Comparison of ENCODE assay signal across 14 cellular contexts in genomic region chr1:1162597-1163537, GRCh38. TPM values are rescaled to one million over a fixed set of nuclear protein-coding genes. Genes with fewer than 3 reads are reported as not detected.
DNase-seq lines count a peak whose midpoint lies in the region; ATAC-seq and TF ChIP-seq lines count a peak whose summit lies in the region.
"Had no signal": no experiment of that assay in that cellular context is flagged by ENCODE, and none has a peak within 500 bp of the region (broad histone marks: within the 10 kb centered on the region; RNA-seq: fewer than 3 reads in every experiment).

No MANE protein-coding gene starts in this region.

- DNase-seq in GM23338 (ENCODE audit: low spot score): peak; percentile 72
- peak; percentile 93 for DNase-seq in NCI-H2196 (lab: John Stamatoyannopoulos, UW; ENCODE audit: unreplicated experiment)
- peak; percentile 89 for DNase-seq in epithelial cell of esophagus (ENCODE audit: low read depth)
- DNase-seq in neuronal stem cell (ENCODE audit: low spot score): no peak
- DNase-seq in ascending aorta (ENCODE audit: low spot score in 2 of 2): no peak
- DNase-seq in immature natural killer cell: no peak
- DNase-seq: activated CD8-positive, alpha-beta memory T cell treated with anti-CD3 and anti-CD28 coated beads, Interleukin-2, amount 10 ng/mL, durations not matched to agents 7 days and 5 days; amygdala; C1 segment of cervical spinal cord; stimulated activated CD4-positive, alpha-beta T cell treated with anti-CD3 and anti-CD28 coated beads, Interleukin-15, amount 100 ng/mL, for 24 hours; substantia nigra had no signal

- peak overlapping the region; percentile 61 for H2BK120ac ChIP-seq in neuronal stem cell (ENCODE audit: low read depth, low read length)

- H3K4me1 Mint-ChIP-seq in GM23338 (peaks cover 14% of the 10 kb centered on the region), immature natural killer cell (peaks cover 10 to 15% of the 10 kb centered on the region in 2 donors)
- H3K4me1 Mint-ChIP-seq: activated CD8-positive, alpha-beta memory T cell treated with anti-CD3 and anti-CD28 coated beads, Interleukin-2, amount 10 ng/mL, durations not matched to agents 7 days and 5 days had no signal

- H3K9me3 ChIP-seq in neuronal stem cell (replicated peaks in 1 of 2; ENCODE audit: control insufficient read depth in 2 of 2, insufficient read depth in 1 of 2, low read depth in 1 of 2, low read length in 2 of 2) (no peaks in the 10 kb centered on the region), ascending aorta (no peaks in the 10 kb centered on the region)
- H3K9me3 ChIP-seq: esophagus muscularis mucosa had no signal

- WGBS in neuronal stem cell (ENCODE audit: extremely low coverage in 2 of 2, insufficient read length in 2 of 2, insufficient replicate concordance in 1 of 2), 2 donors: no CpG with 5 or more reads among the region's 73 CpGs

- H3K4me1 ChIP-seq in GM23338 (ENCODE audit: insufficient read depth) (peaks cover 14% of the 10 kb centered on the region; the same call in 1 of the 2 replicates), neuronal stem cell (ENCODE audit: control insufficient read depth in 2 of 2, insufficient read depth in 1 of 2, low read depth in 1 of 2, low read length in 2 of 2) (peaks cover 15 to 21% of the 10 kb centered on the region in 2 donors), ascending aorta (peaks cover 4 to 8% of the 10 kb centered on the region in 2 donors)

- no peak overlapping the region for H3K27ac ChIP-seq in GM23338 (ENCODE audit: low read depth)
- no peak overlapping the region for H3K27ac ChIP-seq in neuronal stem cell (replicated peaks; ENCODE audit: low read length)
- no peak overlapping the region for H3K27ac ChIP-seq in ascending aorta

- H2BK12ac ChIP-seq in neuronal stem cell (ENCODE audit: low read length): peak overlapping the region; percentile 90

- peak overlapping the region; percentile 43 for H2BK5ac ChIP-seq in neuronal stem cell (ENCODE audit: low read length)

- no peaks in the 10 kb centered on the region for H4K20me1 ChIP-seq in GM23338 (replicated peaks; ENCODE audit: insufficient read depth)

- peak overlapping the region; percentile 95 for H3K18ac ChIP-seq in neuronal stem cell (ENCODE audit: low read length)

- peaks cover 1% of the 10 kb centered on the region for H3K79me1 ChIP-seq in neuronal stem cell (ENCODE audit: low read depth, low read length)

- no peak overlapping the region for H3K9ac ChIP-seq in neuronal stem cell (ENCODE audit: low read depth, low read length, poor library complexity)

- H3K36me3 Mint-ChIP-seq in GM23338 (ENCODE audit: low read depth) (peaks cover 2% of the 10 kb centered on the region; the same call in 1 of the 3 replicates), immature natural killer cell (no peaks in the 10 kb centered on the region)
- H3K36me3 Mint-ChIP-seq: activated CD8-positive, alpha-beta memory T cell treated with anti-CD3 and anti-CD28 coated beads, Interleukin-2, amount 10 ng/mL, durations not matched to agents 7 days and 5 days had no signal

- H3K36me3 ChIP-seq in GM23338 (ENCODE audit: insufficient read depth): no peaks in the 10 kb centered on the region
- H3K36me3 ChIP-seq in neuronal stem cell (replicated peaks in 1 of 2; ENCODE audit: control insufficient read depth in 2 of 2, insufficient read depth in 2 of 2, low read length in 2 of 2): no peaks in the 10 kb centered on the region
- H3K36me3 ChIP-seq in ascending aorta: no peaks in the 10 kb centered on the region
- H3K36me3 ChIP-seq: esophagus muscularis mucosa had no signal

- no peaks in the 10 kb centered on the region for H3K9me3 Mint-ChIP-seq in GM23338
- H3K9me3 Mint-ChIP-seq in immature natural killer cell: no peaks in the 10 kb centered on the region

- no peak overlapping the region for H3K4ac ChIP-seq in neuronal stem cell (ENCODE audit: low read length)

- peak; percentile 53 for ATAC-seq in GM23338
- no peak for ATAC-seq in GM18517 (IDR thresholded peaks at IDR 0.05; ENCODE audit: unreplicated experiment)
- no peak for ATAC-seq in GM21528 (IDR thresholded peaks at IDR 0.05; ENCODE audit: low FRiP score, unreplicated experiment)
- ATAC-seq: activated CD8-positive, alpha-beta memory T cell treated with anti-CD3 and anti-CD28 coated beads, Interleukin-2, amount 10 ng/mL, durations not matched to agents 7 days and 5 days had no signal

- H3K14ac ChIP-seq in neuronal stem cell (ENCODE audit: low read length): peak overlapping the region; percentile 38

- H2AK5ac ChIP-seq in neuronal stem cell (ENCODE audit: low read depth, low read length): peak overlapping the region; percentile 99

- 0 out of 2 replicates have a peak, but pooled peaks cover 11% of the 10 kb centered on the region for H3F3A ChIP-seq in GM23338 (replicated peaks; ENCODE audit: low read depth)

- intact Hi-C loops in ascending aorta (cut with DNase I): no loop called here

- TF ChIP-seq CTCF in GM23338 (conservative IDR thresholded peaks at IDR 0.05; ENCODE audit: low read depth in 2 of 2) (no peak), epithelial cell of esophagus (IDR thresholded peaks at IDR 0.05; ENCODE audit: insufficient read depth, low read depth, low read length, missing control alignments) (no peak), ascending aorta (IDR thresholded peaks at IDR 0.05) (no peak)

- H2BK15ac ChIP-seq in neuronal stem cell (ENCODE audit: low read length): peak overlapping the region; percentile 100

- H2AFZ ChIP-seq in GM23338 (no peak overlapping the region), neuronal stem cell (ENCODE audit: low read length) (no peak overlapping the region)

- peak overlapping the region; percentile 67; the same call in 1 of the 2 replicates for H3K4me2 ChIP-seq in GM23338
- H3K4me2 ChIP-seq in neuronal stem cell (ENCODE audit: insufficient read depth, low read length, poor library complexity, severe bottlenecking): no peak overlapping the region

- H3K27ac Mint-ChIP-seq in GM23338 (no peak overlapping the region), immature natural killer cell (no peak overlapping the region)
- H3K27ac Mint-ChIP-seq: activated CD8-positive, alpha-beta memory T cell treated with anti-CD3 and anti-CD28 coated beads, Interleukin-2, amount 10 ng/mL, durations not matched to agents 7 days and 5 days had no signal

- peak overlapping the region; percentile 85 for H4K91ac ChIP-seq in neuronal stem cell (ENCODE audit: low read depth, low read length, poor library complexity)

- no peaks in the 10 kb centered on the region for H3K27me3 ChIP-seq in GM23338 (ENCODE audit: insufficient read depth)
- H3K27me3 ChIP-seq in neuronal stem cell (ENCODE audit: control insufficient read depth in 3 of 3, insufficient read depth in 3 of 3, low read depth in 1 of 3, low read length in 3 of 3): peaks cover 0 to 14% (median 5%) of the 10 kb centered on the region in 3 experiments
- peaks cover 7% of the 10 kb centered on the region for H3K27me3 ChIP-seq in ascending aorta

- peak overlapping the region; percentile 46 for H3K4me3 ChIP-seq in GM23338
- peak overlapping the region; percentile 86 for H3K4me3 ChIP-seq in epithelial cell of esophagus (ENCODE audit: low read length)
- peak overlapping the region in 1 of 2 donors; percentile 54 for H3K4me3 ChIP-seq in neuronal stem cell (ENCODE audit: low read length in 2 of 2)
- H3K4me3 ChIP-seq in ascending aorta: no peak overlapping the region

- H3K27me3 Mint-ChIP-seq in GM23338 (ENCODE audit: insufficient read depth, low read depth, poor library complexity) (peaks cover 30% of the 10 kb centered on the region), immature natural killer cell (ENCODE audit: low read depth in 3 of 3) (peaks cover 0 to 14% (median 7%) of the 10 kb centered on the region in 3 donors)

- H3K9me2 ChIP-seq in GM23338 (ENCODE audit: insufficient read depth): no peaks in the 10 kb centered on the region

- peak overlapping the region; percentile 93 for H3K23ac ChIP-seq in neuronal stem cell (ENCODE audit: low read depth, low read length, poor library complexity)

- H3K4me3 Mint-ChIP-seq in GM23338: no peak overlapping the region
- H3K4me3 Mint-ChIP-seq in immature natural killer cell: no peak overlapping the region
- H3K4me3 Mint-ChIP-seq: activated CD8-positive, alpha-beta memory T cell treated with anti-CD3 and anti-CD28 coated beads, Interleukin-2, amount 10 ng/mL, durations not matched to agents 7 days and 5 days had no signal

- peaks cover 11% of the 10 kb centered on the region; the same call in 1 of the 2 replicates for H3K79me2 ChIP-seq in GM23338 (replicated peaks; ENCODE audit: insufficient read depth)

- no peak overlapping the region for H4K8ac ChIP-seq in neuronal stem cell (ENCODE audit: low read depth, low read length)

TF ChIP-seq in GM23338, 12 proteins besides CTCF, POLR2A, EP300 and RAD21 (continues in another document):
- peak; percentile 33; the same call in 1 of the 2 replicates for TF ChIP-seq POLR2AphosphoS5 (IDR thresholded peaks at IDR 0.05; ENCODE audit: low read depth)

RNA-seq across cellular contexts. Expression of gene TTLL10, which starts 10.8 kb away (rescaled TPM):
- total RNA-seq in GM23338 (2014; rRNA removed; shearing (Covaris generic)): 0.45 TPM in 1 of 2 replicates, not detected in the other
- polyA plus RNA-seq in GM23338 (2016; fragmentation: Nextera tagmentation; extraction: Ambion mirVana) (not detected in 2 replicates), immature natural killer cell (under 1 TPM; 0.68 to 0.83 (median 0.69) TPM)
- 1.3 TPM for polyA plus RNA-seq in neuronal stem cell (2013, experiment 1 of 2)
- 1.3 TPM for polyA plus RNA-seq in neuronal stem cell (2013, experiment 2 of 2)
- not detected for total RNA-seq in ascending aorta
- total RNA-seq: activated CD8-positive, alpha-beta memory T cell treated with anti-CD3 and anti-CD28 coated beads, Interleukin-2, amount 10 ng/mL, durations not matched to agents 7 days and 5 days had no signal

RNA-seq across cellular contexts. Expression of gene TNFRSF18, which starts 43.5 kb away (rescaled TPM):
- total RNA-seq in GM23338 (2014; rRNA removed; shearing (Covaris generic)): 0.58 and 1.5 TPM in 2 replicates
- polyA plus RNA-seq in GM23338 (2016; fragmentation: Nextera tagmentation; extraction: Ambion mirVana): 0.56 and 1.1 TPM in 2 replicates
- polyA plus RNA-seq in neuronal stem cell (2013, experiment 1 of 2): 0.21 TPM
- 0.36 TPM for polyA plus RNA-seq in neuronal stem cell (2013, experiment 2 of 2)
- not detected for total RNA-seq in ascending aorta
- 100 to 1,000 TPM in 2 of 3 donors, 10 to 100 TPM in 1; 56.4 to 136 (median 105) TPM for polyA plus RNA-seq in immature natural killer cell

RNA-seq across cellular contexts. Expression of gene C1orf159, which starts 47.0 kb away (rescaled TPM):
- 21.3 and 21.5 TPM in 2 replicates for total RNA-seq in GM23338 (2014; rRNA removed; shearing (Covaris generic))
- polyA plus RNA-seq in GM23338 (2016; fragmentation: Nextera tagmentation; extraction: Ambion mirVana) (9.6 and 9.9 TPM in 2 replicates), immature natural killer cell (1 to 10 TPM in 2 of 3 donors, under 1 TPM in 1; 0.99 to 7.5 (median 4.1) TPM)
- 12.3 TPM for polyA plus RNA-seq in neuronal stem cell (2013, experiment 1 of 2)
- 11.7 TPM for polyA plus RNA-seq in neuronal stem cell (2013, experiment 2 of 2)
- total RNA-seq in ascending aorta: 23.7 TPM

RNA-seq across cellular contexts. Expression of gene TNFRSF4, which starts 51.1 kb away (rescaled TPM):
- total RNA-seq in GM23338 (2014; rRNA removed; shearing (Covaris generic)): not detected in 2 replicates
- polyA plus RNA-seq in GM23338 (2016; fragmentation: Nextera tagmentation; extraction: Ambion mirVana) (not detected in 2 replicates), immature natural killer cell (10 to 100 TPM in 2 of 3 donors, 1 to 10 TPM in 1; 7.6 to 16.3 (median 12.1) TPM)
- 0.06 TPM for polyA plus RNA-seq in neuronal stem cell (2013, experiment 1 of 2)
- 0.08 TPM for polyA plus RNA-seq in neuronal stem cell (2013, experiment 2 of 2)
- total RNA-seq in ascending aorta: 4.8 TPM

Comparison
In these comparisons a context has a peak if more than half of its experiments do, and no peak if none do; other contexts are left out.
1. DNase-seq: peak in GM23338 (single experiment), NCI-H2196 (single experiment) and epithelial cell of esophagus (single experiment); none in neuronal stem cell (single experiment), ascending aorta (0 of 2) and immature natural killer cell (0 of 3).
2. H3K4me3 ChIP-seq: peak in GM23338 (single experiment) and epithelial cell of esophagus (single experiment); none in ascending aorta (0 of 2).